9 cellular contexts compared by ENCODE assay signal in the genomic region with DNA sequence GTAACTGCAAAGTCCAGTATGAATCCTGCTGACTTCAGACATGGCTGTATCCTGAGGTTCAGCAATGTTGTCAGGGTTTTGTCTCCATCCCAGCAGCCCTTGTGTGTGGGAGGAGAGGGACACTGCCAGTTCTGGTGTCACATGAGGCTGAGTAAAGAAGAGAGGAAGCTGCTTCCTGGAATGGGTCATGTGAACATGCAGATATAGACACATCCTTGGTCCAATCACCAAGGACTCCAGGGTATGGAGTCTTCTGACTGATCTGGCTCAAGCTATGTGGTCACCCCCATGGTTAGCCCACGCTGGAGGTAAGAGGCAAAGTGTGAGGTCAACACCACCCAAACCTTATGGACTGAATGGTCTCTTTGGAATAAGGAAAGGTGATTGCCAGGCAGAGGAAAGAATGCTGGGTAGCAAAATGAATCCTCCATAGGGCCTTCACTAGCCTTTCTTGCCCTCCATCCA.
DNase-seq lines count a peak whose midpoint lies in the region; ATAC-seq and TF ChIP-seq lines count a peak whose summit lies in the region.
"Had no signal": no experiment of that assay in that cellular context is flagged by ENCODE, and none has a peak within 500 bp of the region (broad histone marks: within the 10 kb centered on the region; RNA-seq: fewer than 3 reads in every experiment).

No MANE protein-coding gene starts in this region.

- H3K4me2 ChIP-seq in fibroblast of lung (ENCODE audit: extremely low read depth, insufficient read depth, low read length): no peak overlapping the region
- H3K4me2 ChIP-seq in parathyroid adenoma (ENCODE audit: low read length): no peak overlapping the region
- H3K4me2 ChIP-seq in PC-9: no peak overlapping the region

- H3K9ac ChIP-seq in fibroblast of lung (ENCODE audit: insufficient read depth, low read length): no peak overlapping the region
- no peak overlapping the region for H3K9ac ChIP-seq in parathyroid adenoma

- H3K9me2 ChIP-seq in PC-9 (ENCODE audit: insufficient read depth): no peaks in the 10 kb centered on the region

- CTCF ChIA-PET in RWPE1 (lab: Yijun Ruan, JAX): interaction anchor here (1.4 kb wide), 1 partner anchor 21 kb away, joined by 4 read pairs; no protein-coding TSS in a partner anchor
- CTCF ChIA-PET in PC-9 (lab: Charles Lee): no interaction called here

- H3K36me3 ChIP-seq in fibroblast of lung (ENCODE audit: control insufficient read depth, insufficient read depth, low read length) (no peaks in the 10 kb centered on the region), parathyroid adenoma (ENCODE audit: control insufficient read depth, insufficient read depth, low read length) (no peaks in the 10 kb centered on the region), PC-9 (ENCODE audit: low read depth) (no peaks in the 10 kb centered on the region)

- H3K27ac ChIP-seq in fibroblast of lung (ENCODE audit: insufficient read depth, low read length) (no peak overlapping the region), parathyroid adenoma (no peak overlapping the region), RWPE1 (no peak overlapping the region), PC-9 (no peak overlapping the region)

- H3K4me3 ChIP-seq in NB4 (ENCODE audit: low read depth, low read length) (no peak overlapping the region), fibroblast of lung (replicated peaks in 1 of 4; ENCODE audit: control extremely low read depth in 1 of 4, insufficient read depth in 1 of 4, low read depth in 3 of 4, low read length in 4 of 4) (no peak overlapping the region), parathyroid adenoma (ENCODE audit: low read depth, low read length) (no peak overlapping the region), PC-9 (no peak overlapping the region)

- POLR2A ChIA-PET in RWPE1 (lab: Yijun Ruan, JAX; ENCODE audit: low non-redundant PET) (no interaction called here), PC-9 (lab: Charles Lee; ENCODE audit: unreplicated experiment) (no interaction called here)

- H4K20me1 ChIP-seq in fibroblast of lung (ENCODE audit: control insufficient read depth, extremely low read depth, insufficient read depth, low read length) (no peaks in the 10 kb centered on the region), PC-9 (ENCODE audit: insufficient read depth) (no peaks in the 10 kb centered on the region)

- TF ChIP-seq CTCF in NB4 (IDR thresholded peaks at IDR 0.05; ENCODE audit: low read depth, low read length) (no peak), fibroblast of lung (conservative IDR thresholded peaks at IDR 0.05 in 1 of 2, IDR thresholded peaks at IDR 0.05 in 1 of 2; ENCODE audit: low read depth in 1 of 2, low read length in 2 of 2) (no peak), parathyroid adenoma (IDR thresholded peaks at IDR 0.05) (no peak), RWPE1 (conservative IDR thresholded peaks at IDR 0.05; ENCODE audit: low read depth) (no peak), PC-9 (conservative IDR thresholded peaks at IDR 0.05) (no peak)

- H2AFZ ChIP-seq in fibroblast of lung (ENCODE audit: low read length) (peak overlapping the region; percentile 80), parathyroid adenoma (peak overlapping the region; percentile 5), PC-9 (no peak overlapping the region)

- peaks cover 20% of the 10 kb centered on the region for H3F3A ChIP-seq in PC-9 (ENCODE audit: insufficient read depth, low read depth)

- H3K9me3 ChIP-seq in fibroblast of lung (ENCODE audit: control insufficient read depth, insufficient read depth, low read depth, low read length) (no peaks in the 10 kb centered on the region), parathyroid adenoma (ENCODE audit: control insufficient read depth, low read length) (no peaks in the 10 kb centered on the region), PC-9 (ENCODE audit: insufficient read depth, low read depth) (no peaks in the 10 kb centered on the region)

- no peaks in the 10 kb centered on the region for H3K27me3 ChIP-seq in fibroblast of lung (ENCODE audit: control insufficient read depth, insufficient read depth, low read length)
- no peaks in the 10 kb centered on the region for H3K27me3 ChIP-seq in parathyroid adenoma (ENCODE audit: control insufficient read depth, insufficient read depth, low read length)
- no peaks in the 10 kb centered on the region for H3K27me3 ChIP-seq in PC-9 (ENCODE audit: insufficient read depth, low read depth)

- ATAC-seq in HG02884 (IDR thresholded peaks at IDR 0.05; ENCODE audit: unreplicated experiment) (no peak), HG03432 (IDR thresholded peaks at IDR 0.05; ENCODE audit: unreplicated experiment) (no peak)

- H3K4me1 ChIP-seq in fibroblast of lung (ENCODE audit: control insufficient read depth, extremely low read depth, insufficient read depth, low read length) (peaks cover 25% of the 10 kb centered on the region), parathyroid adenoma (peaks cover 13% of the 10 kb centered on the region), PC-9 (replicated peaks; ENCODE audit: insufficient read depth) (peaks cover 36% of the 10 kb centered on the region)

- H3K79me2 ChIP-seq in fibroblast of lung (ENCODE audit: control insufficient read depth, insufficient read depth, low read length) (no peaks in the 10 kb centered on the region), parathyroid adenoma (peaks cover 3% of the 10 kb centered on the region), PC-9 (ENCODE audit: low read depth) (no peaks in the 10 kb centered on the region)

- TF ChIP-seq POLR2A in NB4 (IDR thresholded peaks at IDR 0.05; ENCODE audit: extremely low read depth, insufficient read length): no peak

- BruUV-seq in PC-9 (replicated peaks; lab: Mats Ljungman, UMichigan): no TSS peak

- DNase-seq in EH (ENCODE audit: low read depth) (peak; percentile 58), NB4 (ENCODE audit: low read depth) (peak; percentile 86), fibroblast of lung (ENCODE audit: low read depth in 2 of 2) (peak in 1 of 2 donors; percentile 35), RWPE1 (ENCODE audit: low spot score) (no peak), PC-9 (no peak)
- DNase-seq: retina had no signal

- intact Hi-C loops in PC-9 (cut with micrococcal nuclease; ENCODE audit: unreplicated experiment): no loop called here

Comparison
In these comparisons a context has a peak if more than half of its experiments do, and no peak if none do; other contexts are left out.
1. DNase-seq: peak in EH (single experiment) and NB4 (single experiment); none in RWPE1 (single experiment) and PC-9 (0 of 2).